Comparison of ENCODE assay signal across 2 cellular contexts in the genomic region with DNA sequence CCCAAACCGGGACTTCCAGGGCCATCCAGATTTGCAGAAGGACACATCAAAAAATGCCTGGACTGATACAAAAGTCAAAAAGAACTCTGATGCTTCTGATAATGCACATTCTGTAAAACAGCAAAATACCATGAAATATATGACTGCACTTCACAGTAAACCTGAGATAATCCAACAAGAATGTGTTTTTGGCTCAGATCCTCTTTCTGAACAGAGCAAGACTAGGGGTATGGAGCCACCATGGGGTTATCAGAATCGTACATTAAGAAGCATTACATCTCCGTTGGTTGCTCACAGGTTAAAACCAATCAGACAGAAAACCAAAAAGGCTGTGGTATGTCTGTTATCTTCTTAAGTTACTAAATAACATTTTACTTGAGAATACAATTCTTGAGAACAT.
TF ChIP-seq lines count a peak whose summit lies in the region.

No MANE protein-coding gene starts in this region.

TF ChIP-seq in HEK293, 187 proteins besides CTCF, POLR2A, EP300 and RAD21:
- no peak for TF ChIP-seq ZSCAN16 (tag by site-specific recombination; IDR thresholded peaks at IDR 0.05)
- no peak for TF ChIP-seq ZNF426 (tag by site-specific recombination; IDR thresholded peaks at IDR 0.05)
- TF ChIP-seq ZNF423 (tag by site-specific recombination; IDR thresholded peaks at IDR 0.05), result no peak
- TF ChIP-seq, protein P1, sequence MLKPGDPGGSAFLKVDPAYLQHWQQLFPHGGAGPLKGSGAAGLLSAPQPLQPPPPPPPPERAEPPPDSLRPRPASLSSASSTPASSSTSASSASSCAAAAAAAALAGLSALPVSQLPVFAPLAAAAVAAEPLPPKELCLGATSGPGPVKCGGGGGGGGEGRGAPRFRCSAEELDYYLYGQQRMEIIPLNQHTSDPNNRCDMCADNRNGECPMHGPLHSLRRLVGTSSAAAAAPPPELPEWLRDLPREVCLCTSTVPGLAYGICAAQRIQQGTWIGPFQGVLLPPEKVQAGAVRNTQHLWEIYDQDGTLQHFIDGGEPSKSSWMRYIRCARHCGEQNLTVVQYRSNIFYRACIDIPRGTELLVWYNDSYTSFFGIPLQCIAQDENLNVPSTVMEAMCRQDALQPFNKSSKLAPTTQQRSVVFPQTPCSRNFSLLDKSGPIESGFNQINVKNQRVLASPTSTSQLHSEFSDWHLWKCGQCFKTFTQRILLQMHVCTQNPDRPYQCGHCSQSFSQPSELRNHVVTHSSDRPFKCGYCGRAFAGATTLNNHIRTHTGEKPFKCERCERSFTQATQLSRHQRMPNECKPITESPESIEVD (tag by site-specific recombination; IDR thresholded peaks at IDR 0.05), result peak; percentile 28; the same call in 1 of the 2 replicates

TF ChIP-seq in GM12878, 131 proteins besides CTCF, POLR2A, EP300 and RAD21:
- TF ChIP-seq, protein P2, sequence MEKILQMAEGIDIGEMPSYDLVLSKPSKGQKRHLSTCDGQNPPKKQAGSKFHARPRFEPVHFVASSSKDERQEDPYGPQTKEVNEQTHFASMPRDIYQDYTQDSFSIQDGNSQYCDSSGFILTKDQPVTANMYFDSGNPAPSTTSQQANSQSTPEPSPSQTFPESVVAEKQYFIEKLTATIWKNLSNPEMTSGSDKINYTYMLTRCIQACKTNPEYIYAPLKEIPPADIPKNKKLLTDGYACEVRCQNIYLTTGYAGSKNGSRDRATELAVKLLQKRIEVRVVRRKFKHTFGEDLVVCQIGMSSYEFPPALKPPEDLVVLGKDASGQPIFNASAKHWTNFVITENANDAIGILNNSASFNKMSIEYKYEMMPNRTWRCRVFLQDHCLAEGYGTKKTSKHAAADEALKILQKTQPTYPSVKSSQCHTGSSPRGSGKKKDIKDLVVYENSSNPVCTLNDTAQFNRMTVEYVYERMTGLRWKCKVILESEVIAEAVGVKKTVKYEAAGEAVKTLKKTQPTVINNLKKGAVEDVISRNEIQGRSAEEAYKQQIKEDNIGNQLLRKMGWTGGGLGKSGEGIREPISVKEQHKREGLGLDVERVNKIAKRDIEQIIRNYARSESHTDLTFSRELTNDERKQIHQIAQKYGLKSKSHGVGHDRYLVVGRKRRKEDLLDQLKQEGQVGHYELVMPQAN (conservative IDR thresholded peaks at IDR 0.05), result no peak
- TF ChIP-seq ZNF217 (IDR thresholded peaks at IDR 0.05), result no peak
- peak; percentile 81 for TF ChIP-seq SPI1 (IDR thresholded peaks at IDR 0.05; ENCODE audit: borderline replicate concordance, insufficient read depth, low read depth, low read length)
